11 cellular contexts compared by ENCODE assay signal in the genomic region with DNA sequence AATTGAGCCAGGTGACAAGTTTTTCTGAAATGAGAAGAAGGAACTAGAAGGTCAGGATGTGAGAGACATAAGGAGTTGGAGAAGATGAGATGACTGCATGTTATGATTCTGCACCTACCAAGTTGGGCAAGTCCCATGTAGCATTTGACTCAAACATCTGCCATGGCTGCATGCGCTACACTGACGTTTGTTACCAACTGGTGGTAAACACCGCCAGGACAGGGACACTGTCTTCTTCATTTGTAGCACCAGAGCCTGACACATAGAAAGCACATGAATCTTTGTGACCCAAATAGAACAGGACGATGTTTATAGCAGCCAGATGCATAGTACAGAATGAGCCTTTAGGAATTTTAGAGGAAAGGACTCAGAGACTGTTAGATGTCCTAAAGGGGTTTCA.
"Had no signal": no experiment of that assay in that cellular context is flagged by ENCODE, and none has a peak within 500 bp of the region (broad histone marks: within the 10 kb centered on the region; RNA-seq: fewer than 3 reads in every experiment).

No MANE protein-coding gene starts in this region.

- H3K27ac ChIP-seq: GM23248 had no signal

- H3K36me3 ChIP-seq: HAP-1 had no signal

- H3K4me2 ChIP-seq: GM23338 had no signal

- H2AFZ ChIP-seq: GM23248, GM23338 had no signal

- H3K9ac ChIP-seq: GM23248 had no signal

- FAIRE-seq: H1, H54 had no signal

- ATAC-seq: GM23338, HCT116 had no signal

- H3K9me3 ChIP-seq: HAP-1 had no signal

- DNase-seq: GM23248, GOT3, H7, H9, HCEC 1CT, HFFc6 had no signal

- H3K4me3 ChIP-seq: GM23248, GM23338, HAP-1 had no signal
